Comparison of ENCODE assay signal across 2 cellular contexts in the genomic region with DNA sequence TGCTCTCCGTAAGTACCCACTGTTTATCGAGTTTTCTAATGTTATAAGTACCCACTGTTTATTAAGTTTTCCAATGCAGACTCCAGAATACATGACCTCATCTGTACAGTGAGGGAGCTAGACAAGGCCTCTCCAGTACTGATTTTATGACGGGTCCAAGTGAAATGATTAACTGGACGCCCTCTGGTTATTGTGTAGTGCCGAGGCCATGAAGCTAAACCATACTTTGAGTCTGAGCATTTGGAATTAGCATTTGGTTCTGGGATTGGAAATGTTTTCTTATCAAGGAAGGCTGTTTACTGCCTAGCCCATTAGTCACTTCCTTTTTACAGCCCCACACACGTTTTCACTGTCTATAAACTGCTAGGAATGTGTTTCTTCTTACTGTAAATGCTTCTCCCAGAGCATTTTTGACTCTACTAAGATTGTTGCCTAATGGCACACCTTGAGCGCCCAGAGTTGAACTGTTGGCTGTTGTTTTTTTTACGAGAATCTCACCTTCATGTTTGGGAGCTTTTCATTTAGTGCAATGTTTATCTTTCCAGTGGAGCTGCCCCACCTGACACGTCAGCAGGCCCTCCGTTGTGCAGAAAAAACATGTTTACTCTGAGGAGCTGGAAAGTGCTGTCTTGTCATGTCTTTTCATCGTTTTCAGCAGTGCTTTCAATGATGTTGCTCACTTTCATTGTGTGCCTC.
TF ChIP-seq lines count a peak whose summit lies in the region.

No MANE protein-coding gene starts in this region.

TF ChIP-seq in liver, 16 proteins besides CTCF, POLR2A, EP300 and RAD21:
- TF ChIP-seq, protein P1, sequence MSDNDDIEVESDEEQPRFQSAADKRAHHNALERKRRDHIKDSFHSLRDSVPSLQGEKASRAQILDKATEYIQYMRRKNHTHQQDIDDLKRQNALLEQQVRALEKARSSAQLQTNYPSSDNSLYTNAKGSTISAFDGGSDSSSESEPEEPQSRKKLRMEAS (IDR thresholded peaks at IDR 0.05): no peak
- TF ChIP-seq SP1 (IDR thresholded peaks at IDR 0.05) (peak; percentile 56), YY1 (IDR thresholded peaks at IDR 0.05) (peak; percentile 22), JUND (IDR thresholded peaks at IDR 0.05) (peak in 1 of 2 donors; percentile 39), EGR1 (IDR thresholded peaks at IDR 0.05; ENCODE audit: low read depth in 2 of 2) (peak in 1 of 2 donors; percentile 37), NR2F2 (IDR thresholded peaks at IDR 0.05) (no peak), FOXA1 (IDR thresholded peaks at IDR 0.05) (no peak), TAF1 (conservative IDR thresholded peaks at IDR 0.05) (no peak), FOXA2 (IDR thresholded peaks at IDR 0.05) (no peak), GABPA (IDR thresholded peaks at IDR 0.05 in 1 of 2, conservative IDR thresholded peaks at IDR 0.05 in 1 of 2) (no peak), HNF4G (IDR thresholded peaks at IDR 0.05) (no peak), HNF4A (conservative IDR thresholded peaks at IDR 0.05) (peak in 1 of 2 donors; percentile 38), RXRA (IDR thresholded peaks at IDR 0.05) (peak; percentile 28 to 57)
- TF ChIP-seq, protein P2, sequence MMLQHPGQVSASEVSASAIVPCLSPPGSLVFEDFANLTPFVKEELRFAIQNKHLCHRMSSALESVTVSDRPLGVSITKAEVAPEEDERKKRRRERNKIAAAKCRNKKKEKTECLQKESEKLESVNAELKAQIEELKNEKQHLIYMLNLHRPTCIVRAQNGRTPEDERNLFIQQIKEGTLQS (IDR thresholded peaks at IDR 0.05): no peak
- TF ChIP-seq, protein P3, sequence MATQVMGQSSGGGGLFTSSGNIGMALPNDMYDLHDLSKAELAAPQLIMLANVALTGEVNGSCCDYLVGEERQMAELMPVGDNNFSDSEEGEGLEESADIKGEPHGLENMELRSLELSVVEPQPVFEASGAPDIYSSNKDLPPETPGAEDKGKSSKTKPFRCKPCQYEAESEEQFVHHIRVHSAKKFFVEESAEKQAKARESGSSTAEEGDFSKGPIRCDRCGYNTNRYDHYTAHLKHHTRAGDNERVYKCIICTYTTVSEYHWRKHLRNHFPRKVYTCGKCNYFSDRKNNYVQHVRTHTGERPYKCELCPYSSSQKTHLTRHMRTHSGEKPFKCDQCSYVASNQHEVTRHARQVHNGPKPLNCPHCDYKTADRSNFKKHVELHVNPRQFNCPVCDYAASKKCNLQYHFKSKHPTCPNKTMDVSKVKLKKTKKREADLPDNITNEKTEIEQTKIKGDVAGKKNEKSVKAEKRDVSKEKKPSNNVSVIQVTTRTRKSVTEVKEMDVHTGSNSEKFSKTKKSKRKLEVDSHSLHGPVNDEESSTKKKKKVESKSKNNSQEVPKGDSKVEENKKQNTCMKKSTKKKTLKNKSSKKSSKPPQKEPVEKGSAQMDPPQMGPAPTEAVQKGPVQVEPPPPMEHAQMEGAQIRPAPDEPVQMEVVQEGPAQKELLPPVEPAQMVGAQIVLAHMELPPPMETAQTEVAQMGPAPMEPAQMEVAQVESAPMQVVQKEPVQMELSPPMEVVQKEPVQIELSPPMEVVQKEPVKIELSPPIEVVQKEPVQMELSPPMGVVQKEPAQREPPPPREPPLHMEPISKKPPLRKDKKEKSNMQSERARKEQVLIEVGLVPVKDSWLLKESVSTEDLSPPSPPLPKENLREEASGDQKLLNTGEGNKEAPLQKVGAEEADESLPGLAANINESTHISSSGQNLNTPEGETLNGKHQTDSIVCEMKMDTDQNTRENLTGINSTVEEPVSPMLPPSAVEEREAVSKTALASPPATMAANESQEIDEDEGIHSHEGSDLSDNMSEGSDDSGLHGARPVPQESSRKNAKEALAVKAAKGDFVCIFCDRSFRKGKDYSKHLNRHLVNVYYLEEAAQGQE (IDR thresholded peaks at IDR 0.05): no peak
- TF ChIP-seq, protein P4, sequence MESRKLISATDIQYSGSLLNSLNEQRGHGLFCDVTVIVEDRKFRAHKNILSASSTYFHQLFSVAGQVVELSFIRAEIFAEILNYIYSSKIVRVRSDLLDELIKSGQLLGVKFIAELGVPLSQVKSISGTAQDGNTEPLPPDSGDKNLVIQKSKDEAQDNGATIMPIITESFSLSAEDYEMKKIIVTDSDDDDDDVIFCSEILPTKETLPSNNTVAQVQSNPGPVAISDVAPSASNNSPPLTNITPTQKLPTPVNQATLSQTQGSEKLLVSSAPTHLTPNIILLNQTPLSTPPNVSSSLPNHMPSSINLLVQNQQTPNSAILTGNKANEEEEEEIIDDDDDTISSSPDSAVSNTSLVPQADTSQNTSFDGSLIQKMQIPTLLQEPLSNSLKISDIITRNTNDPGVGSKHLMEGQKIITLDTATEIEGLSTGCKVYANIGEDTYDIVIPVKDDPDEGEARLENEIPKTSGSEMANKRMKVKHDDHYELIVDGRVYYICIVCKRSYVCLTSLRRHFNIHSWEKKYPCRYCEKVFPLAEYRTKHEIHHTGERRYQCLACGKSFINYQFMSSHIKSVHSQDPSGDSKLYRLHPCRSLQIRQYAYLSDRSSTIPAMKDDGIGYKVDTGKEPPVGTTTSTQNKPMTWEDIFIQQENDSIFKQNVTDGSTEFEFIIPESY (IDR thresholded peaks at IDR 0.05): no peak

TF ChIP-seq in HepG2, 621 proteins besides CTCF, POLR2A, EP300 and RAD21:
- TF ChIP-seq ZBTB1 (CRISPR knock-in tag; IDR thresholded peaks at IDR 0.05; ENCODE audit: borderline replicate concordance) (no peak), ARHGAP35 (CRISPR knock-in tag; IDR thresholded peaks at IDR 0.05; ENCODE audit: borderline replicate concordance) (no peak)
